ENCODE assay signal across 13 cellular contexts in genomic region chr10:10804998-10805737, GRCh38.
A peak's percentile ranks its signal among the peaks of the same experiment; 100 is the strongest.
DNase-seq lines count a peak whose midpoint lies in the region; ATAC-seq, FAIRE-seq and TF ChIP-seq lines count a peak whose summit lies in the region.
"Had no signal": no experiment of that assay in that cellular context is flagged by ENCODE, and none has a peak within 500 bp of the region (broad histone marks: within the 10 kb centered on the region; RNA-seq: fewer than 3 reads in every experiment).

No MANE protein-coding gene starts in this region.

- H3K4me3 ChIP-seq in fibroblast of the aortic adventitia (ENCODE audit: low read depth, low read length) (no peak overlapping the region), small intestine (ENCODE audit: low read depth in 1 of 2, low read length in 2 of 2) (no peak overlapping the region)

- H3K27me3 ChIP-seq in small intestine (ENCODE audit: control insufficient read depth in 2 of 2, insufficient read depth in 2 of 2, low read length in 2 of 2): no peaks in the 10 kb centered on the region

- no peak overlapping the region for H3K27ac ChIP-seq in small intestine (ENCODE audit: low read depth in 1 of 2, low read length in 1 of 2)

- TF ChIP-seq CTCF in fibroblast of the aortic adventitia (IDR thresholded peaks at IDR 0.05; ENCODE audit: insufficient read depth, low read length): no peak

- no peaks in the 10 kb centered on the region for H3K9me3 ChIP-seq in small intestine (ENCODE audit: control insufficient read depth, low read depth)

- H3K36me3 ChIP-seq in small intestine (ENCODE audit: control insufficient read depth in 2 of 2, insufficient read depth in 2 of 2, low read length in 2 of 2): no peaks in the 10 kb centered on the region

- WGBS in small intestine, 3 donors: 61 to 63% (median 62%) methylated on average over 7 of the region's 7 CpGs

- no peaks in the 10 kb centered on the region for H3K4me1 ChIP-seq in small intestine (ENCODE audit: control insufficient read depth in 2 of 2, insufficient read depth in 1 of 2, low read depth in 1 of 2, low read length in 1 of 2)

- DNase-seq in GM03348 (ENCODE audit: low spot score) (peak; percentile 67), RPMI7951 (ENCODE audit: low read depth) (peak; percentile 7), fibroblast of the aortic adventitia (ENCODE audit: low read depth) (peak; percentile 93), pulmonary artery endothelial cell (ENCODE audit: low read depth, low spot score) (peak; percentile 56), small intestine (no peak), iPS-NIHi7 (ENCODE audit: extremely low spot score) (no peak)
- no peak for DNase-seq in activated effector memory CD4-positive, alpha-beta T cell treated with Interleukin-2 at 50 U/mL for 16 hours
- DNase-seq: activated CD8-positive, alpha-beta memory T cell treated with anti-CD3 and anti-CD28 coated beads, Interleukin-2, amount 50 U/mL, for 48 hours; amniotic stem cell; CD4-positive, alpha-beta T cell; erythroblast; stimulated activated CD4-positive, alpha-beta T cell treated with anti-CD3 and anti-CD28 coated beads, Interleukin-12 subunit alpha, Interleukin-12 subunit beta, amount 100 ng/mL, for 4 hours had no signal

- no peak for ATAC-seq in HG02678 (IDR thresholded peaks at IDR 0.05; ENCODE audit: unreplicated experiment)

- no peak for FAIRE-seq in small intestine (lab: Jason Lieb, UNC)

Comparison
In these comparisons a context has a peak if more than half of its experiments do, and no peak if none do; other contexts are left out.
1. DNase-seq: peak in GM03348 (single experiment), RPMI7951 (single experiment), fibroblast of the aortic adventitia (single experiment) and pulmonary artery endothelial cell (single experiment); none in small intestine (single experiment), iPS-NIHi7 (single experiment) and activated effector memory CD4-positive, alpha-beta T cell treated with Interleukin-2 at 50 U/mL for 16 hours (single experiment).